2 cellular contexts compared by ENCODE assay signal in the genomic region with DNA sequence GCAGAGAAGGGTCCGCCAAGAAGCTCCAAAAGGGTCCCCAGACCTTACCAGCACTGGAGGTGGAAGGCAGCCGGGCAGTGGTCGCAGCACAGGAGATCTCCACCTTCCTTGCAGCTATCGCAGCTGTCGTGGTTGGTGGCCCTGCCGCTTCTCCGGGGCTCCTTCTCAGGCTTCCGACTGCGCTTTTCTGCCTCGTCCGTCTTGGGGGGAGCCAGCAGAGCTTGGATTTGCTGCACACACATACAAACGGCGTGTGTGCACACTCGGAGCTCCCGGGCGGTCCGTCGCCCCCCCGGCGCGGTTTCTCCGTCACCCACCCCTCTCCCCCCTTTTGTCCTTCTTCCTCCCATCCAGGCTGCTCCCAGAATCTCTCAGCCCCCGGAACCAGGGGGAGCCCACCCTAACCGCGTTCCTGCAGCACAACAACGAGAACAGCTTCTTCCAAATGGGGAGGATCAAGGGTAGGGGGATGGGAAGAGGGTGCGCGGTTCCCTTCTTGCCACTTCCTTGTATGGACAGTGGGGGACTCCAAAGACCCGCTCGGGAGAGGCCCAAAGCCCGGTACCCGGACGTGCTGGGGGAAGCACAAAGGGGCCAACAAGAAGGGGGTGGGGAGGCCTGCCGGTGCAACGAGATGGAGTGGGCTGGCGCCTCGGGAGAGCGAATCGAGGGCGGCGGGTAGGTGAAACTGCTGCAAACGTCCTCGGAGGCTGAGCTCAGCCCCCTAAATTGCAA.
TF ChIP-seq lines count a peak whose summit lies in the region.

No MANE protein-coding gene starts in this region.

TF ChIP-seq in HEK293, 187 proteins besides CTCF, POLR2A, EP300 and RAD21 (continued from another document and continues in another):
- TF ChIP-seq, protein P1, sequence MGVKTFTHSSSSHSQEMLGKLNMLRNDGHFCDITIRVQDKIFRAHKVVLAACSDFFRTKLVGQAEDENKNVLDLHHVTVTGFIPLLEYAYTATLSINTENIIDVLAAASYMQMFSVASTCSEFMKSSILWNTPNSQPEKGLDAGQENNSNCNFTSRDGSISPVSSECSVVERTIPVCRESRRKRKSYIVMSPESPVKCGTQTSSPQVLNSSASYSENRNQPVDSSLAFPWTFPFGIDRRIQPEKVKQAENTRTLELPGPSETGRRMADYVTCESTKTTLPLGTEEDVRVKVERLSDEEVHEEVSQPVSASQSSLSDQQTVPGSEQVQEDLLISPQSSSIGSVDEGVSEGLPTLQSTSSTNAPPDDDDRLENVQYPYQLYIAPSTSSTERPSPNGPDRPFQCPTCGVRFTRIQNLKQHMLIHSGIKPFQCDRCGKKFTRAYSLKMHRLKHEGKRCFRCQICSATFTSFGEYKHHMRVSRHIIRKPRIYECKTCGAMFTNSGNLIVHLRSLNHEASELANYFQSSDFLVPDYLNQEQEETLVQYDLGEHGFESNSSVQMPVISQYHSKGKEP (tag by site-specific recombination; IDR thresholded peaks at IDR 0.05): no peak
- TF ChIP-seq KLF10 (tag by site-specific recombination; IDR thresholded peaks at IDR 0.05) (0 out of 2 replicates have a peak, but pooled peaks have one; percentile 10), ZNF341 (tag by site-specific recombination; IDR thresholded peaks at IDR 0.05; ENCODE audit: low read depth) (peak; percentile 98), KLF8 (tag by site-specific recombination; IDR thresholded peaks at IDR 0.05) (0 out of 2 replicates have a peak, but pooled peaks have one; percentile 31), ZNF548 (tag by site-specific recombination; IDR thresholded peaks at IDR 0.05) (no peak), ZBTB8A (tag by site-specific recombination; IDR thresholded peaks at IDR 0.05) (0 out of 2 replicates have a peak, but pooled peaks have one; percentile 18), SP3 (tag by site-specific recombination; IDR thresholded peaks at IDR 0.05) (peak; percentile 47), IKZF3 (tag by site-specific recombination; IDR thresholded peaks at IDR 0.05) (0 out of 2 replicates have a peak, but pooled peaks have one; percentile 8), ZNF311 (tag by site-specific recombination; IDR thresholded peaks at IDR 0.05; ENCODE audit: borderline replicate concordance) (no peak), GLI4 (tag by site-specific recombination; IDR thresholded peaks at IDR 0.05) (no peak), ZNF2 (tag by site-specific recombination; IDR thresholded peaks at IDR 0.05) (no peak; the same call in 1 of the 2 replicates), GFI1B (tag by site-specific recombination; IDR thresholded peaks at IDR 0.05) (no peak), PRDM1 (tag by site-specific recombination; IDR thresholded peaks at IDR 0.05) (no peak), ZNF366 (tag by site-specific recombination; conservative IDR thresholded peaks at IDR 0.05) (peak; percentile 28; the same call in 1 of the 2 replicates), MEIS1 (CRISPR knock-in tag; IDR thresholded peaks at IDR 0.05; ENCODE audit: borderline replicate concordance) (no peak), GLIS2 (tag by site-specific recombination; IDR thresholded peaks at IDR 0.05) (peak; percentile 82), ZEB2 (tag by site-specific recombination; IDR thresholded peaks at IDR 0.05) (peak; percentile 77)
- TF ChIP-seq, protein P2, sequence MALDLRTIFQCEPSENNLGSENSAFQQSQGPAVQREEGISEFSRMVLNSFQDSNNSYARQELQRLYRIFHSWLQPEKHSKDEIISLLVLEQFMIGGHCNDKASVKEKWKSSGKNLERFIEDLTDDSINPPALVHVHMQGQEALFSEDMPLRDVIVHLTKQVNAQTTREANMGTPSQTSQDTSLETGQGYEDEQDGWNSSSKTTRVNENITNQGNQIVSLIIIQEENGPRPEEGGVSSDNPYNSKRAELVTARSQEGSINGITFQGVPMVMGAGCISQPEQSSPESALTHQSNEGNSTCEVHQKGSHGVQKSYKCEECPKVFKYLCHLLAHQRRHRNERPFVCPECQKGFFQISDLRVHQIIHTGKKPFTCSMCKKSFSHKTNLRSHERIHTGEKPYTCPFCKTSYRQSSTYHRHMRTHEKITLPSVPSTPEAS (tag by site-specific recombination; IDR thresholded peaks at IDR 0.05): peak; percentile 96
- TF ChIP-seq, protein P3, sequence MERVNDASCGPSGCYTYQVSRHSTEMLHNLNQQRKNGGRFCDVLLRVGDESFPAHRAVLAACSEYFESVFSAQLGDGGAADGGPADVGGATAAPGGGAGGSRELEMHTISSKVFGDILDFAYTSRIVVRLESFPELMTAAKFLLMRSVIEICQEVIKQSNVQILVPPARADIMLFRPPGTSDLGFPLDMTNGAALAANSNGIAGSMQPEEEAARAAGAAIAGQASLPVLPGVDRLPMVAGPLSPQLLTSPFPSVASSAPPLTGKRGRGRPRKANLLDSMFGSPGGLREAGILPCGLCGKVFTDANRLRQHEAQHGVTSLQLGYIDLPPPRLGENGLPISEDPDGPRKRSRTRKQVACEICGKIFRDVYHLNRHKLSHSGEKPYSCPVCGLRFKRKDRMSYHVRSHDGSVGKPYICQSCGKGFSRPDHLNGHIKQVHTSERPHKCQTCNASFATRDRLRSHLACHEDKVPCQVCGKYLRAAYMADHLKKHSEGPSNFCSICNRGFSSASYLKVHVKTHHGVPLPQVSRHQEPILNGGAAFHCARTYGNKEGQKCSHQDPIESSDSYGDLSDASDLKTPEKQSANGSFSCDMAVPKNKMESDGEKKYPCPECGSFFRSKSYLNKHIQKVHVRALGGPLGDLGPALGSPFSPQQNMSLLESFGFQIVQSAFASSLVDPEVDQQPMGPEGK (tag by site-specific recombination; IDR thresholded peaks at IDR 0.05): peak; percentile 88
- TF ChIP-seq, protein P4, sequence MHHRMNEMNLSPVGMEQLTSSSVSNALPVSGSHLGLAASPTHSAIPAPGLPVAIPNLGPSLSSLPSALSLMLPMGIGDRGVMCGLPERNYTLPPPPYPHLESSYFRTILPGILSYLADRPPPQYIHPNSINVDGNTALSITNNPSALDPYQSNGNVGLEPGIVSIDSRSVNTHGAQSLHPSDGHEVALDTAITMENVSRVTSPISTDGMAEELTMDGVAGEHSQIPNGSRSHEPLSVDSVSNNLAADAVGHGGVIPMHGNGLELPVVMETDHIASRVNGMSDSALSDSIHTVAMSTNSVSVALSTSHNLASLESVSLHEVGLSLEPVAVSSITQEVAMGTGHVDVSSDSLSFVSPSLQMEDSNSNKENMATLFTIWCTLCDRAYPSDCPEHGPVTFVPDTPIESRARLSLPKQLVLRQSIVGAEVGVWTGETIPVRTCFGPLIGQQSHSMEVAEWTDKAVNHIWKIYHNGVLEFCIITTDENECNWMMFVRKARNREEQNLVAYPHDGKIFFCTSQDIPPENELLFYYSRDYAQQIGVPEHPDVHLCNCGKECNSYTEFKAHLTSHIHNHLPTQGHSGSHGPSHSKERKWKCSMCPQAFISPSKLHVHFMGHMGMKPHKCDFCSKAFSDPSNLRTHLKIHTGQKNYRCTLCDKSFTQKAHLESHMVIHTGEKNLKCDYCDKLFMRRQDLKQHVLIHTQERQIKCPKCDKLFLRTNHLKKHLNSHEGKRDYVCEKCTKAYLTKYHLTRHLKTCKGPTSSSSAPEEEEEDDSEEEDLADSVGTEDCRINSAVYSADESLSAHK (tag by site-specific recombination; IDR thresholded peaks at IDR 0.05): peak; percentile 81
- TF ChIP-seq, protein P5, sequence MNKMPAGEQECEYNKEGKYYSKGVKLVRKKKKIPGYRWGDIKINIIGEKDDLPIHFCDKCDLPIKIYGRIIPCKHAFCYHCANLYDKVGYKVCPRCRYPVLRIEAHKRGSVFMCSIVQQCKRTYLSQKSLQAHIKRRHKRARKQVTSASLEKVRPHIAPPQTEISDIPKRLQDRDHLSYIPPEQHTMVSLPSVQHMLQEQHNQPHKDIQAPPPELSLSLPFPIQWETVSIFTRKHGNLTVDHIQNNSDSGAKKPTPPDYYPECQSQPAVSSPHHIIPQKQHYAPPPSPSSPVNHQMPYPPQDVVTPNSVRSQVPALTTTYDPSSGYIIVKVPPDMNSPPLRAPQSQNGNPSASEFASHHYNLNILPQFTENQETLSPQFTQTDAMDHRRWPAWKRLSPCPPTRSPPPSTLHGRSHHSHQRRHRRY (tag by site-specific recombination; IDR thresholded peaks at IDR 0.05): no peak

TF ChIP-seq in SK-N-SH, 30 proteins besides CTCF, POLR2A, EP300 and RAD21 (continued from another document and continues in another):
- TF ChIP-seq, protein P6, sequence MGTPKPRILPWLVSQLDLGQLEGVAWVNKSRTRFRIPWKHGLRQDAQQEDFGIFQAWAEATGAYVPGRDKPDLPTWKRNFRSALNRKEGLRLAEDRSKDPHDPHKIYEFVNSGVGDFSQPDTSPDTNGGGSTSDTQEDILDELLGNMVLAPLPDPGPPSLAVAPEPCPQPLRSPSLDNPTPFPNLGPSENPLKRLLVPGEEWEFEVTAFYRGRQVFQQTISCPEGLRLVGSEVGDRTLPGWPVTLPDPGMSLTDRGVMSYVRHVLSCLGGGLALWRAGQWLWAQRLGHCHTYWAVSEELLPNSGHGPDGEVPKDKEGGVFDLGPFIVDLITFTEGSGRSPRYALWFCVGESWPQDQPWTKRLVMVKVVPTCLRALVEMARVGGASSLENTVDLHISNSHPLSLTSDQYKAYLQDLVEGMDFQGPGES (IDR thresholded peaks at IDR 0.05; ENCODE audit: low read depth, low read length): no peak
- TF ChIP-seq, protein P7, sequence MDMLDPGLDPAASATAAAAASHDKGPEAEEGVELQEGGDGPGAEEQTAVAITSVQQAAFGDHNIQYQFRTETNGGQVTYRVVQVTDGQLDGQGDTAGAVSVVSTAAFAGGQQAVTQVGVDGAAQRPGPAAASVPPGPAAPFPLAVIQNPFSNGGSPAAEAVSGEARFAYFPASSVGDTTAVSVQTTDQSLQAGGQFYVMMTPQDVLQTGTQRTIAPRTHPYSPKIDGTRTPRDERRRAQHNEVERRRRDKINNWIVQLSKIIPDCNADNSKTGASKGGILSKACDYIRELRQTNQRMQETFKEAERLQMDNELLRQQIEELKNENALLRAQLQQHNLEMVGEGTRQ (IDR thresholded peaks at IDR 0.05; ENCODE audit: borderline replicate concordance, low read depth, low read length): no peak
- TF ChIP-seq SIN3A (IDR thresholded peaks at IDR 0.05; ENCODE audit: borderline replicate concordance, low read depth, low read length) (no peak), GABPA (IDR thresholded peaks at IDR 0.05; ENCODE audit: low read depth) (no peak), YY1 (IDR thresholded peaks at IDR 0.05; ENCODE audit: low read depth) (no peak), CHD2 (IDR thresholded peaks at IDR 0.05; ENCODE audit: low read length, partially characterized antibody) (peak; percentile 48), NRF1 (IDR thresholded peaks at IDR 0.05; ENCODE audit: low read depth, low read length) (no peak), TAF1 (IDR thresholded peaks at IDR 0.05; ENCODE audit: borderline replicate concordance, low read depth, low read length) (no peak), FOSL2 (IDR thresholded peaks at IDR 0.05; ENCODE audit: borderline replicate concordance, low read depth) (no peak), TCF12 (IDR thresholded peaks at IDR 0.05) (no peak), MEF2A (IDR thresholded peaks at IDR 0.05; ENCODE audit: borderline replicate concordance, low read depth) (no peak), NFIC (IDR thresholded peaks at IDR 0.05; ENCODE audit: borderline replicate concordance) (no peak), FOXJ3 (CRISPR knock-in tag; IDR thresholded peaks at IDR 0.05) (no peak), EZH2phosphoT487 (IDR thresholded peaks at IDR 0.05; ENCODE audit: borderline replicate concordance, low read depth) (no peak), FOXM1 (IDR thresholded peaks at IDR 0.05; ENCODE audit: low read depth) (no peak)
- TF ChIP-seq, protein P8, sequence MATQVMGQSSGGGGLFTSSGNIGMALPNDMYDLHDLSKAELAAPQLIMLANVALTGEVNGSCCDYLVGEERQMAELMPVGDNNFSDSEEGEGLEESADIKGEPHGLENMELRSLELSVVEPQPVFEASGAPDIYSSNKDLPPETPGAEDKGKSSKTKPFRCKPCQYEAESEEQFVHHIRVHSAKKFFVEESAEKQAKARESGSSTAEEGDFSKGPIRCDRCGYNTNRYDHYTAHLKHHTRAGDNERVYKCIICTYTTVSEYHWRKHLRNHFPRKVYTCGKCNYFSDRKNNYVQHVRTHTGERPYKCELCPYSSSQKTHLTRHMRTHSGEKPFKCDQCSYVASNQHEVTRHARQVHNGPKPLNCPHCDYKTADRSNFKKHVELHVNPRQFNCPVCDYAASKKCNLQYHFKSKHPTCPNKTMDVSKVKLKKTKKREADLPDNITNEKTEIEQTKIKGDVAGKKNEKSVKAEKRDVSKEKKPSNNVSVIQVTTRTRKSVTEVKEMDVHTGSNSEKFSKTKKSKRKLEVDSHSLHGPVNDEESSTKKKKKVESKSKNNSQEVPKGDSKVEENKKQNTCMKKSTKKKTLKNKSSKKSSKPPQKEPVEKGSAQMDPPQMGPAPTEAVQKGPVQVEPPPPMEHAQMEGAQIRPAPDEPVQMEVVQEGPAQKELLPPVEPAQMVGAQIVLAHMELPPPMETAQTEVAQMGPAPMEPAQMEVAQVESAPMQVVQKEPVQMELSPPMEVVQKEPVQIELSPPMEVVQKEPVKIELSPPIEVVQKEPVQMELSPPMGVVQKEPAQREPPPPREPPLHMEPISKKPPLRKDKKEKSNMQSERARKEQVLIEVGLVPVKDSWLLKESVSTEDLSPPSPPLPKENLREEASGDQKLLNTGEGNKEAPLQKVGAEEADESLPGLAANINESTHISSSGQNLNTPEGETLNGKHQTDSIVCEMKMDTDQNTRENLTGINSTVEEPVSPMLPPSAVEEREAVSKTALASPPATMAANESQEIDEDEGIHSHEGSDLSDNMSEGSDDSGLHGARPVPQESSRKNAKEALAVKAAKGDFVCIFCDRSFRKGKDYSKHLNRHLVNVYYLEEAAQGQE (IDR thresholded peaks at IDR 0.05; ENCODE audit: low read depth, low read length): no peak
- TF ChIP-seq, protein P9, sequence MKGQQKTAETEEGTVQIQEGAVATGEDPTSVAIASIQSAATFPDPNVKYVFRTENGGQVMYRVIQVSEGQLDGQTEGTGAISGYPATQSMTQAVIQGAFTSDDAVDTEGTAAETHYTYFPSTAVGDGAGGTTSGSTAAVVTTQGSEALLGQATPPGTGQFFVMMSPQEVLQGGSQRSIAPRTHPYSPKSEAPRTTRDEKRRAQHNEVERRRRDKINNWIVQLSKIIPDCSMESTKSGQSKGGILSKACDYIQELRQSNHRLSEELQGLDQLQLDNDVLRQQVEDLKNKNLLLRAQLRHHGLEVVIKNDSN (IDR thresholded peaks at IDR 0.05; ENCODE audit: borderline replicate concordance, low read depth): no peak
- TF ChIP-seq, protein P10, sequence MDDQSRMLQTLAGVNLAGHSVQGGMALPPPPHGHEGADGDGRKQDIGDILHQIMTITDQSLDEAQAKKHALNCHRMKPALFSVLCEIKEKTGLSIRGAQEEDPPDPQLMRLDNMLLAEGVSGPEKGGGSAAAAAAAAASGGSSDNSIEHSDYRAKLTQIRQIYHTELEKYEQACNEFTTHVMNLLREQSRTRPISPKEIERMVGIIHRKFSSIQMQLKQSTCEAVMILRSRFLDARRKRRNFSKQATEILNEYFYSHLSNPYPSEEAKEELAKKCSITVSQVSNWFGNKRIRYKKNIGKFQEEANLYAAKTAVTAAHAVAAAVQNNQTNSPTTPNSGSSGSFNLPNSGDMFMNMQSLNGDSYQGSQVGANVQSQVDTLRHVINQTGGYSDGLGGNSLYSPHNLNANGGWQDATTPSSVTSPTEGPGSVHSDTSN (IDR thresholded peaks at IDR 0.05): no peak
- TF ChIP-seq, protein P11, sequence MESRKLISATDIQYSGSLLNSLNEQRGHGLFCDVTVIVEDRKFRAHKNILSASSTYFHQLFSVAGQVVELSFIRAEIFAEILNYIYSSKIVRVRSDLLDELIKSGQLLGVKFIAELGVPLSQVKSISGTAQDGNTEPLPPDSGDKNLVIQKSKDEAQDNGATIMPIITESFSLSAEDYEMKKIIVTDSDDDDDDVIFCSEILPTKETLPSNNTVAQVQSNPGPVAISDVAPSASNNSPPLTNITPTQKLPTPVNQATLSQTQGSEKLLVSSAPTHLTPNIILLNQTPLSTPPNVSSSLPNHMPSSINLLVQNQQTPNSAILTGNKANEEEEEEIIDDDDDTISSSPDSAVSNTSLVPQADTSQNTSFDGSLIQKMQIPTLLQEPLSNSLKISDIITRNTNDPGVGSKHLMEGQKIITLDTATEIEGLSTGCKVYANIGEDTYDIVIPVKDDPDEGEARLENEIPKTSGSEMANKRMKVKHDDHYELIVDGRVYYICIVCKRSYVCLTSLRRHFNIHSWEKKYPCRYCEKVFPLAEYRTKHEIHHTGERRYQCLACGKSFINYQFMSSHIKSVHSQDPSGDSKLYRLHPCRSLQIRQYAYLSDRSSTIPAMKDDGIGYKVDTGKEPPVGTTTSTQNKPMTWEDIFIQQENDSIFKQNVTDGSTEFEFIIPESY (IDR thresholded peaks at IDR 0.05; ENCODE audit: borderline replicate concordance, low read depth): no peak
